In genomic region chr20:63574156-63574828, GRCh38 we compare ENCODE assay signal across 8 cellular contexts. TPM values are rescaled to one million over a fixed set of nuclear protein-coding genes. Genes with fewer than 3 reads are reported as not detected.
DNase-seq lines count a peak whose midpoint lies in the region; ATAC-seq and TF ChIP-seq lines count a peak whose summit lies in the region.

Gene HELZ2, minus strand, starts transcription at chr20:63574239. Its CDS starts 1,854 bp downstream, at chr20:63572385.

- ATAC-seq in RWPE2 (ENCODE audit: low read depth) (peak; percentile 77), GM19397 (IDR thresholded peaks at IDR 0.05; ENCODE audit: unreplicated experiment) (no peak)

- no peaks in the 10 kb centered on the region for H3K36me3 Mint-ChIP-seq in activated naive CD4-positive, alpha-beta T cell treated with anti-CD3 and anti-CD28 coated beads for 36 hours (ENCODE audit: low read depth)
- no peaks in the 10 kb centered on the region for H3K36me3 Mint-ChIP-seq in glutamatergic neuron (ENCODE audit: unreplicated experiment)

- H3K36me3 ChIP-seq in HUES48 (ENCODE audit: control insufficient read depth, insufficient read depth, low read length) = no peaks in the 10 kb centered on the region
- peaks cover 10% of the 10 kb centered on the region for H3K36me3 ChIP-seq in RWPE2 (ENCODE audit: low read depth)
- no peaks in the 10 kb centered on the region for H3K36me3 ChIP-seq in osteoblast (ENCODE audit: insufficient read depth, low read length)
- H3K36me3 ChIP-seq in vagina = no peaks in the 10 kb centered on the region

- peak within 1 kb of the TSS; percentile 73 for H3K4me3 Mint-ChIP-seq in activated naive CD4-positive, alpha-beta T cell treated with anti-CD3 and anti-CD28 coated beads for 36 hours
- peak within 1 kb of the TSS; percentile 88 for H3K4me3 Mint-ChIP-seq in glutamatergic neuron (ENCODE audit: unreplicated experiment)

- TF ChIP-seq POLR2A in vagina (IDR thresholded peaks at IDR 0.05) = no peak

- H4K20me1 ChIP-seq in osteoblast (ENCODE audit: insufficient read depth, low read length) = no peaks in the 10 kb centered on the region

- peaks cover 6% of the 10 kb centered on the region for H3K79me2 ChIP-seq in osteoblast (ENCODE audit: insufficient read depth, low read length)

- intact Hi-C loops in activated naive CD4-positive, alpha-beta T cell treated with anti-CD3 and anti-CD28 coated beads for 36 hours (cut with micrococcal nuclease) = no loop called here
- intact Hi-C loops in vagina (cut with DNase I) = no loop called here

- H3K4me3 ChIP-seq in GM12864 (ENCODE audit: low read depth, low read length) (peak within 1 kb of the TSS; percentile 86), HUES48 (ENCODE audit: low read depth, low read length) (peak within 1 kb of the TSS; percentile 68), RWPE2 (ENCODE audit: severe bottlenecking) (peak within 1 kb of the TSS; percentile 82), osteoblast (ENCODE audit: insufficient read depth, low read length) (peak within 1 kb of the TSS; percentile 78), vagina (peak within 1 kb of the TSS; percentile 63 to 81)

- no peak within 1 kb of the TSS; the same call in 1 of the 2 replicates for H3K9ac ChIP-seq in HUES48 (ENCODE audit: low read depth, low read length)

- peak within 1 kb of the TSS; percentile 86 for H3K4me2 ChIP-seq in osteoblast (ENCODE audit: insufficient read depth, low read length)

- DNase-seq in GM12864 (ENCODE audit: low read depth) (no peak), RWPE2 (ENCODE audit: low spot score) (no peak), glutamatergic neuron (peak; percentile 74), osteoblast (ENCODE audit: insufficient read length, low spot score, missing footprints) (peak; percentile 98), vagina (ENCODE audit: extremely low spot score in 2 of 2) (no peak)
- DNase-seq in activated naive CD4-positive, alpha-beta T cell treated with anti-CD3 and anti-CD28 coated beads for 36 hours = peak; percentile 73

- H2AFZ ChIP-seq in osteoblast (ENCODE audit: low read length) = peak within 1 kb of the TSS; percentile 85

- H3K9me3 Mint-ChIP-seq in activated naive CD4-positive, alpha-beta T cell treated with anti-CD3 and anti-CD28 coated beads for 36 hours = no peaks in the 10 kb centered on the region
- H3K9me3 Mint-ChIP-seq in glutamatergic neuron (ENCODE audit: unreplicated experiment) = peaks cover 6% of the 10 kb centered on the region

- no peaks in the 10 kb centered on the region for H3K9me3 ChIP-seq in HUES48 (ENCODE audit: control insufficient read depth, insufficient read depth, low read length)
- H3K9me3 ChIP-seq in RWPE2 (ENCODE audit: severe bottlenecking) = no peaks in the 10 kb centered on the region
- H3K9me3 ChIP-seq in osteoblast (ENCODE audit: low read depth, low read length) = no peaks in the 10 kb centered on the region
- no peaks in the 10 kb centered on the region for H3K9me3 ChIP-seq in vagina

- peaks cover 9% of the 10 kb centered on the region; the same call in 1 of the 2 replicates for H3K4me1 ChIP-seq in HUES48 (ENCODE audit: control insufficient read depth, insufficient read depth, low read length)
- H3K4me1 ChIP-seq in RWPE2 (ENCODE audit: insufficient read depth, poor library complexity, severe bottlenecking) = peaks cover 4% of the 10 kb centered on the region
- H3K4me1 ChIP-seq in osteoblast (ENCODE audit: insufficient read depth, low read length) = peaks cover 20% of the 10 kb centered on the region
- H3K4me1 ChIP-seq in vagina = peaks cover 19% of the 10 kb centered on the region

- no peaks in the 10 kb centered on the region for H3K27me3 Mint-ChIP-seq in activated naive CD4-positive, alpha-beta T cell treated with anti-CD3 and anti-CD28 coated beads for 36 hours (ENCODE audit: low read depth)
- peaks cover 1% of the 10 kb centered on the region for H3K27me3 Mint-ChIP-seq in glutamatergic neuron (ENCODE audit: unreplicated experiment)

- no peak within 1 kb of the TSS for H3K27ac ChIP-seq in HUES48 (ENCODE audit: low read depth, low read length)
- peak within 1 kb of the TSS; percentile 36 for H3K27ac ChIP-seq in RWPE2 (ENCODE audit: poor library complexity, severe bottlenecking)
- H3K27ac ChIP-seq in osteoblast (ENCODE audit: low read depth, low read length) = peak within 1 kb of the TSS; percentile 61
- H3K27ac ChIP-seq in vagina = peak within 1 kb of the TSS; percentile 74

- TF ChIP-seq CTCF in GM12864 (IDR thresholded peaks at IDR 0.05; ENCODE audit: low read depth, low read length, missing control alignments) = no peak
- TF ChIP-seq CTCF in RWPE2 (IDR thresholded peaks at IDR 0.05; ENCODE audit: poor library complexity, severe bottlenecking) = no peak
- no peak for TF ChIP-seq CTCF in glutamatergic neuron (IDR thresholded peaks at IDR 0.05; ENCODE audit: partially characterized antibody, unreplicated experiment)
- no peak for TF ChIP-seq CTCF in osteoblast (IDR thresholded peaks at IDR 0.05; ENCODE audit: extremely low read depth, low read depth, low read length)
- TF ChIP-seq CTCF in vagina (IDR thresholded peaks at IDR 0.05) = no peak

- peaks cover 3% of the 10 kb centered on the region for H3K4me1 Mint-ChIP-seq in activated naive CD4-positive, alpha-beta T cell treated with anti-CD3 and anti-CD28 coated beads for 36 hours (ENCODE audit: low read depth)
- peaks cover 2% of the 10 kb centered on the region for H3K4me1 Mint-ChIP-seq in glutamatergic neuron (ENCODE audit: low read depth, unreplicated experiment)

- no peaks in the 10 kb centered on the region for H3K27me3 ChIP-seq in HUES48 (ENCODE audit: control insufficient read depth, insufficient read depth, low read length)
- H3K27me3 ChIP-seq in RWPE2 (ENCODE audit: insufficient read depth, poor library complexity, severe bottlenecking) = no peaks in the 10 kb centered on the region
- H3K27me3 ChIP-seq in osteoblast (ENCODE audit: insufficient read depth, low read length) = peaks cover 3% of the 10 kb centered on the region
- H3K27me3 ChIP-seq in vagina = no peaks in the 10 kb centered on the region

- CTCF ChIA-PET in activated naive CD4-positive, alpha-beta T cell treated with anti-CD3 and anti-CD28 coated beads for 36 hours (lab: Charles Lee) = interaction anchor here (0.6 to 0.9 kb wide), 2 partner anchors 12 to 95 kb away, joined by 3 read pairs; no protein-coding TSS in a partner anchor

- H3K27ac Mint-ChIP-seq in activated naive CD4-positive, alpha-beta T cell treated with anti-CD3 and anti-CD28 coated beads for 36 hours = no peak within 1 kb of the TSS
- no peak within 1 kb of the TSS for H3K27ac Mint-ChIP-seq in glutamatergic neuron (ENCODE audit: unreplicated experiment)

RNA-seq across cellular contexts. Expression of gene HELZ2, which starts in this region (rescaled TPM):
- total RNA-seq in activated naive CD4-positive, alpha-beta T cell treated with anti-CD3 and anti-CD28 coated beads for 36 hours = 10 to 100 TPM; 20.0 to 20.4 TPM
- 87.7 TPM for total RNA-seq in glutamatergic neuron (ENCODE audit: unreplicated experiment)
- total RNA-seq in osteoblast = 23.3 and 27.5 TPM in 2 replicates
- total RNA-seq in vagina = 31.4 TPM

Comparison
In these comparisons a context has a peak if more than half of its experiments do, and no peak if none do; other contexts are left out.
1. DNase-seq: peak in activated naive CD4-positive, alpha-beta T cell treated with anti-CD3 and anti-CD28 coated beads for 36 hours (single experiment), glutamatergic neuron (single experiment) and osteoblast (single experiment); none in GM12864 (single experiment), RWPE2 (single experiment) and vagina (0 of 2).
2. Peak in every context shown above with its lines, with median percentiles within 50 percentile points of each other: H3K4me3 ChIP-seq.